In genomic region chr19:15195987-15196682, GRCh38 we compare ENCODE assay signal across 1 cellular context.
TF ChIP-seq lines count a peak whose summit lies in the region.

No MANE protein-coding gene starts in this region.

TF ChIP-seq in HEK293, 187 proteins besides CTCF, POLR2A, EP300 and RAD21 (continued from another document):
- TF ChIP-seq, protein P1, sequence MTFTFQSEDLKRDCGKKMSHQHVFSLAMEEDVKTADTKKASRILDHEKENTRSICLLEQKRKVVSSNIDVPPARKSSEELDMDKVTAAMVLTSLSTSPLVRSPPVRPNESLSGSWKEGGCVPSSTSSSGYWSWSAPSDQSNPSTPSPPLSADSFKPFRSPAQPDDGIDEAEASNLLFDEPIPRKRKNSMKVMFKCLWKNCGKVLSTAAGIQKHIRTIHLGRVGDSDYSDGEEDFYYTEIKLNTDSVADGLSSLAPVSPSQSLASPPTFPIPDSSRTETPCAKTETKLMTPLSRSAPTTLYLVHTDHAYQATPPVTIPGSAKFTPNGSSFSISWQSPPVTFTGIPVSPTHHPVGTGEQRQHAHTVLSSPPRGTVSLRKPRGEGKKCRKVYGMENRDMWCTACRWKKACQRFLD (tag by site-specific recombination; IDR thresholded peaks at IDR 0.05), result no peak
- no peak for TF ChIP-seq ZNF223 (tag by site-specific recombination; IDR thresholded peaks at IDR 0.05)
- TF ChIP-seq ZNF214 (tag by site-specific recombination; IDR thresholded peaks at IDR 0.05; ENCODE audit: borderline replicate concordance), result no peak
- TF ChIP-seq ZNF785 (tag by site-specific recombination; IDR thresholded peaks at IDR 0.05), result no peak
- TF ChIP-seq ZNF248 (tag by site-specific recombination; IDR thresholded peaks at IDR 0.05), result no peak
- no peak for TF ChIP-seq ZBTB20 (tag by site-specific recombination; IDR thresholded peaks at IDR 0.05)
- TF ChIP-seq ZNF202 (tag by site-specific recombination; IDR thresholded peaks at IDR 0.05; ENCODE audit: borderline replicate concordance), result no peak
- no peak for TF ChIP-seq ZNF629 (tag by site-specific recombination; IDR thresholded peaks at IDR 0.05)
- peak; percentile 33; the same call in 1 of the 2 replicates for TF ChIP-seq SCRT1 (tag by site-specific recombination; IDR thresholded peaks at IDR 0.05; ENCODE audit: borderline replicate concordance)
- TF ChIP-seq ZNF561 (tag by site-specific recombination; IDR thresholded peaks at IDR 0.05; ENCODE audit: borderline replicate concordance), result no peak
- no peak for TF ChIP-seq ZNF19 (tag by site-specific recombination; IDR thresholded peaks at IDR 0.05; ENCODE audit: low read depth)
- TF ChIP-seq ZNF416 (tag by site-specific recombination; IDR thresholded peaks at IDR 0.05), result no peak
- no peak for TF ChIP-seq ZNF548 (tag by site-specific recombination; IDR thresholded peaks at IDR 0.05)
- no peak for TF ChIP-seq ZFP69B (tag by site-specific recombination; IDR thresholded peaks at IDR 0.05)
- TF ChIP-seq, protein P2, sequence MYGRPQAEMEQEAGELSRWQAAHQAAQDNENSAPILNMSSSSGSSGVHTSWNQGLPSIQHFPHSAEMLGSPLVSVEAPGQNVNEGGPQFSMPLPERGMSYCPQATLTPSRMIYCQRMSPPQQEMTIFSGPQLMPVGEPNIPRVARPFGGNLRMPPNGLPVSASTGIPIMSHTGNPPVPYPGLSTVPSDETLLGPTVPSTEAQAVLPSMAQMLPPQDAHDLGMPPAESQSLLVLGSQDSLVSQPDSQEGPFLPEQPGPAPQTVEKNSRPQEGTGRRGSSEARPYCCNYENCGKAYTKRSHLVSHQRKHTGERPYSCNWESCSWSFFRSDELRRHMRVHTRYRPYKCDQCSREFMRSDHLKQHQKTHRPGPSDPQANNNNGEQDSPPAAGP (tag by site-specific recombination; IDR thresholded peaks at IDR 0.05), result peak; percentile 91
- TF ChIP-seq, protein P3, sequence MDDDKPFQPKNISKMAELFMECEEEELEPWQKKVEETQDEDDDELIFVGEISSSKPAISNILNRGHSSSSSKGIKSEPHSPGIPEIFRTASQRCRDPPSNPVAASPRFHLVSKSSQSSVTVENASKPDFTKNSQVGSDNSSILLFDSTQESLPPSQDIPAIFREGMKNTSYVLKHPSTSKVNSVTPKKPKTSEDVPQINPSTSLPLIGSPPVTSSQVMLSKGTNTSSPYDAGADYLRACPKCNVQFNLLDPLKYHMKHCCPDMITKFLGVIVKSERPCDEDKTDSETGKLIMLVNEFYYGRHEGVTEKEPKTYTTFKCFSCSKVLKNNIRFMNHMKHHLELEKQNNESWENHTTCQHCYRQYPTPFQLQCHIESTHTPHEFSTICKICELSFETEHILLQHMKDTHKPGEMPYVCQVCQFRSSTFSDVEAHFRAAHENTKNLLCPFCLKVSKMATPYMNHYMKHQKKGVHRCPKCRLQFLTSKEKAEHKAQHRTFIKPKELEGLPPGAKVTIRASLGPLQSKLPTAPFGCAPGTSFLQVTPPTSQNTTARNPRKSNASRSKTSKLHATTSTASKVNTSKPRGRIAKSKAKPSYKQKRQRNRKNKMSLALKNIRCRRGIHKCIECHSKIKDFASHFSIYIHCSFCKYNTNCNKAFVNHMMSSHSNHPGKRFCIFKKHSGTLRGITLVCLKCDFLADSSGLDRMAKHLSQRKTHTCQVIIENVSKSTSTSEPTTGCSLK (tag by site-specific recombination; IDR thresholded peaks at IDR 0.05), result no peak
- TF ChIP-seq ZNF155 (tag by site-specific recombination; IDR thresholded peaks at IDR 0.05), result no peak
- peak; percentile 76 for TF ChIP-seq PATZ1 (tag by site-specific recombination; IDR thresholded peaks at IDR 0.05)
- no peak for TF ChIP-seq ZSCAN23 (tag by site-specific recombination; IDR thresholded peaks at IDR 0.05)
- no peak for TF ChIP-seq ZNF24 (tag by site-specific recombination; IDR thresholded peaks at IDR 0.05)
- TF ChIP-seq ZNF513 (tag by site-specific recombination; IDR thresholded peaks at IDR 0.05), result no peak
- TF ChIP-seq ZNF350 (tag by site-specific recombination; IDR thresholded peaks at IDR 0.05), result no peak
- TF ChIP-seq ZNF311 (tag by site-specific recombination; IDR thresholded peaks at IDR 0.05; ENCODE audit: borderline replicate concordance), result no peak
- TF ChIP-seq, protein P4, sequence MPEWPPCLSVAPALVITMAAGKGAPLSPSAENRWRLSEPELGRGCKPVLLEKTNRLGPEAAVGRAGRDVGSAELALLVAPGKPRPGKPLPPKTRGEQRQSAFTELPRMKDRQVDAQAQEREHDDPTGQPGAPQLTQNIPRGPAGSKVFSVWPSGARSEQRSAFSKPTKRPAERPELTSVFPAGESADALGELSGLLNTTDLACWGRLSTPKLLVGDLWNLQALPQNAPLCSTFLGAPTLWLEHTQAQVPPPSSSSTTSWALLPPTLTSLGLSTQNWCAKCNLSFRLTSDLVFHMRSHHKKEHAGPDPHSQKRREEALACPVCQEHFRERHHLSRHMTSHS (tag by site-specific recombination; IDR thresholded peaks at IDR 0.05), result no peak
- no peak for TF ChIP-seq ZFP41 (tag by site-specific recombination; IDR thresholded peaks at IDR 0.05; ENCODE audit: borderline replicate concordance)
- TF ChIP-seq ZNF211 (tag by site-specific recombination; IDR thresholded peaks at IDR 0.05; ENCODE audit: low read depth), result no peak
- no peak for TF ChIP-seq ZNF560 (tag by site-specific recombination; IDR thresholded peaks at IDR 0.05; ENCODE audit: borderline replicate concordance)
- TF ChIP-seq ZFHX2 (tag by site-specific recombination; conservative IDR thresholded peaks at IDR 0.05), result no peak
- no peak for TF ChIP-seq ZNF596 (tag by site-specific recombination; IDR thresholded peaks at IDR 0.05)
- 0 out of 2 replicates have a peak, but pooled peaks have one; percentile 34 for TF ChIP-seq ZBTB10 (tag by site-specific recombination; IDR thresholded peaks at IDR 0.05)
- TF ChIP-seq ZFP3 (tag by site-specific recombination; IDR thresholded peaks at IDR 0.05; ENCODE audit: low read depth), result no peak
